In the genomic region with DNA sequence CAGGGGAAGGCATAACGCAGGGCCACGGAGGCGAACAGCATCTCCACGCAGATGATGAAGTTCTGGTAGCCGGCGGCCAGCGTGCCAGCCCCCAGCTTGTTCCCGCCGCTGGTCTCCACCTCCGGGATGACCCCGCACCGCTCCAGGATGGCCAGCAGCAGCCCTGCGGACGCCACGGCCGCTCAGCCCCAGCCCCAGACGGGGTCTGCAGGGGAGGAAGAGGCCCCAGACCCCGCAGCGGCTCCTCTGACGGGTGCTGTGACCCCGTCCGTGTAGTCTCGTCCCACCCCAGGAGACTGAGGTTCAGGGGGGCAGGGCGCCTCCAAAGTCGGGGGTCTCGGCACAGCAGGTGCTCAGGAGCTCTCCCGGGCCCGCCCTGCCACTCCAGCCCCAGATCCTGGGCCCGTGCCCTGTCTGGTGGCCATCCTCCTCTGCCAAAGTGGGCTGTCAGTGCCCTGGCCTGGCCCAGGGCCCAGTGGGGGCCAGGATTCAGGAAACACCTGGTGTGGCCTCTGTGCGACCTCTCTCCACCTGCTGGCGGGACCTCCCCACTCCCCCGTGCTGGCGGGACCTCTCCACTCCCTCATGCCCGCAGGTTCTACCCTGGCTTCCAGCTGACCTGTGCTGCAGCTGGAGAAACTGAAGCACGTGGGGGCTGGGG, we compare ENCODE assay signal across 14 cellular contexts. TPM values are rescaled to one million over a fixed set of nuclear protein-coding genes. Genes with fewer than 3 reads are reported as not detected.
DNase-seq lines count a peak whose midpoint lies in the region; ATAC-seq and TF ChIP-seq lines count a peak whose summit lies in the region.
"Had no signal": no experiment of that assay in that cellular context is flagged by ENCODE, and none has a peak within 500 bp of the region (broad histone marks: within the 10 kb centered on the region; RNA-seq: fewer than 3 reads in every experiment).

No MANE protein-coding gene starts in this region.

- no peaks in the 10 kb centered on the region for H3K9me3 ChIP-seq in right cardiac atrium (ENCODE audit: control insufficient read depth, low read length)

- peaks cover 92% of the 10 kb centered on the region for H3K36me3 Mint-ChIP-seq in Calu3 (ENCODE audit: insufficient read depth, unreplicated experiment)
- H3K36me3 Mint-ChIP-seq in activated B cell treated with CpG ODN at 0.5 μM for 24 hours (ENCODE audit: low read depth) = peaks cover 4% of the 10 kb centered on the region
- peaks cover 23% of the 10 kb centered on the region for H3K36me3 Mint-ChIP-seq in stimulated activated effector memory CD8-positive, alpha-beta T cell treated with anti-CD3 and anti-CD28 coated beads, Interleukin-12 subunit alpha, Interleukin-12 subunit beta, amount 100 ng/mL, for 72 hours
- H3K36me3 Mint-ChIP-seq in type B pancreatic cell = no peaks in the 10 kb centered on the region
- H3K36me3 Mint-ChIP-seq: CD4-positive, CD25-positive, alpha-beta regulatory T cell had no signal

- CTCF ChIA-PET in Calu3 (lab: Charles Lee) = no interaction called here
- CTCF ChIA-PET in activated B cell treated with CpG ODN at 0.5 μM for 24 hours (lab: Charles Lee) = no interaction called here

- BruUV-seq in Calu3 (replicated peaks; lab: Mats Ljungman, UMichigan) = no TSS peak

- TF ChIP-seq CTCF in Calu3 (IDR thresholded peaks at IDR 0.05; ENCODE audit: unreplicated experiment) (no peak), activated B cell treated with CpG ODN at 0.5 μM for 24 hours (IDR thresholded peaks at IDR 0.05) (no peak), type B pancreatic cell (conservative IDR thresholded peaks at IDR 0.05) (no peak)

- POLR2A ChIA-PET in activated B cell treated with CpG ODN at 0.5 μM for 24 hours (lab: Charles Lee) = no interaction called here

- ATAC-seq in right cardiac atrium = no peak
- ATAC-seq in Right ventricle myocardium inferior = no peak
- ATAC-seq in activated B cell treated with CpG ODN at 0.5 μM for 24 hours (ENCODE audit: low read depth) = peak; percentile 10
- ATAC-seq in stimulated activated effector memory CD8-positive, alpha-beta T cell treated with anti-CD3 and anti-CD28 coated beads, Interleukin-12 subunit alpha, Interleukin-12 subunit beta, amount 100 ng/mL, for 72 hours = no peak
- ATAC-seq in GM19328 (IDR thresholded peaks at IDR 0.05; ENCODE audit: unreplicated experiment) = no peak

- intact Hi-C loops in right cardiac atrium (cut with DNase I) = no loop called here
- intact Hi-C loops in Right ventricle myocardium inferior (cut with DNase I) = no loop called here
- intact Hi-C loops in Calu3 (cut with micrococcal nuclease; ENCODE audit: unreplicated experiment) = no loop called here
- intact Hi-C loops in activated B cell treated with CpG ODN at 0.5 μM for 24 hours (cut with micrococcal nuclease) = loop anchor here (5.0 kb wide), 1 partner anchor 46 kb away; a partner anchor contains a TSS

- H3K9me3 Mint-ChIP-seq in Calu3 (ENCODE audit: low read depth, unreplicated experiment) = no peaks in the 10 kb centered on the region
- no peaks in the 10 kb centered on the region for H3K9me3 Mint-ChIP-seq in activated B cell treated with CpG ODN at 0.5 μM for 24 hours
- no peaks in the 10 kb centered on the region for H3K9me3 Mint-ChIP-seq in stimulated activated effector memory CD8-positive, alpha-beta T cell treated with anti-CD3 and anti-CD28 coated beads, Interleukin-12 subunit alpha, Interleukin-12 subunit beta, amount 100 ng/mL, for 72 hours
- H3K9me3 Mint-ChIP-seq in type B pancreatic cell = no peaks in the 10 kb centered on the region
- H3K9me3 Mint-ChIP-seq: CD4-positive, CD25-positive, alpha-beta regulatory T cell had no signal

- peaks cover 23% of the 10 kb centered on the region for H3K4me1 Mint-ChIP-seq in Calu3 (ENCODE audit: low read depth, unreplicated experiment)
- peaks cover 3% of the 10 kb centered on the region for H3K4me1 Mint-ChIP-seq in activated B cell treated with CpG ODN at 0.5 μM for 24 hours
- H3K4me1 Mint-ChIP-seq in stimulated activated effector memory CD8-positive, alpha-beta T cell treated with anti-CD3 and anti-CD28 coated beads, Interleukin-12 subunit alpha, Interleukin-12 subunit beta, amount 100 ng/mL, for 72 hours = peaks cover 9% of the 10 kb centered on the region
- H3K4me1 Mint-ChIP-seq in type B pancreatic cell (ENCODE audit: unreplicated experiment) = no peaks in the 10 kb centered on the region

- no peak overlapping the region for H3K27ac ChIP-seq in right cardiac atrium (ENCODE audit: low read length)
- H3K27ac ChIP-seq: PC-9, SK-N-MC had no signal

- H3K4me3 Mint-ChIP-seq in Calu3 (ENCODE audit: low read depth, unreplicated experiment) (peak overlapping the region; percentile 3), activated B cell treated with CpG ODN at 0.5 μM for 24 hours (no peak overlapping the region), type B pancreatic cell (no peak overlapping the region)
- H3K4me3 Mint-ChIP-seq in stimulated activated effector memory CD8-positive, alpha-beta T cell treated with anti-CD3 and anti-CD28 coated beads, Interleukin-12 subunit alpha, Interleukin-12 subunit beta, amount 100 ng/mL, for 72 hours = no peak overlapping the region

- peak in 2 of 3 donors; percentile 25 to 43 for DNase-seq in right cardiac atrium
- DNase-seq in Right ventricle myocardium inferior (ENCODE audit: missing footprints) = no peak
- no peak for DNase-seq in Calu3
- DNase-seq in activated B cell treated with CpG ODN at 0.5 μM for 24 hours = no peak
- DNase-seq in stimulated activated effector memory CD8-positive, alpha-beta T cell treated with anti-CD3 and anti-CD28 coated beads, Interleukin-12 subunit alpha, Interleukin-12 subunit beta, amount 100 ng/mL, for 72 hours (ENCODE audit: low spot score in 2 of 2) = no peak
- DNase-seq in type B pancreatic cell (ENCODE audit: extremely low spot score, unreplicated experiment) = no peak
- DNase-seq in NOMO-1 (lab: John Stamatoyannopoulos, UW; ENCODE audit: unreplicated experiment in 2 of 2) = no peak
- DNase-seq: NCI-H1105, NCI-H1694 treated with DMSO at 0.1 percent for 48 hours, NCI-H69, PC-9 had no signal

- no peaks in the 10 kb centered on the region for H3K27me3 Mint-ChIP-seq in Calu3 (ENCODE audit: unreplicated experiment)
- no peaks in the 10 kb centered on the region for H3K27me3 Mint-ChIP-seq in activated B cell treated with CpG ODN at 0.5 μM for 24 hours
- H3K27me3 Mint-ChIP-seq in type B pancreatic cell = no peaks in the 10 kb centered on the region
- H3K27me3 Mint-ChIP-seq: CD4-positive, CD25-positive, alpha-beta regulatory T cell had no signal

- H3K27me3 ChIP-seq in right cardiac atrium (ENCODE audit: control insufficient read depth, insufficient read depth) = no peaks in the 10 kb centered on the region

- H3K27ac Mint-ChIP-seq in Calu3 (ENCODE audit: unreplicated experiment) = peak overlapping the region; percentile 45
- no peak overlapping the region for H3K27ac Mint-ChIP-seq in activated B cell treated with CpG ODN at 0.5 μM for 24 hours
- peak overlapping the region; percentile 66 for H3K27ac Mint-ChIP-seq in stimulated activated effector memory CD8-positive, alpha-beta T cell treated with anti-CD3 and anti-CD28 coated beads, Interleukin-12 subunit alpha, Interleukin-12 subunit beta, amount 100 ng/mL, for 72 hours
- H3K27ac Mint-ChIP-seq in type B pancreatic cell = no peak overlapping the region
- H3K27ac Mint-ChIP-seq: CD4-positive, CD25-positive, alpha-beta regulatory T cell had no signal

- no peaks in the 10 kb centered on the region for H3K4me1 ChIP-seq in right cardiac atrium (ENCODE audit: control insufficient read depth, insufficient read depth, low read length)

- no peak overlapping the region for H3K4me3 ChIP-seq in right cardiac atrium (ENCODE audit: low read length)
- H3K4me3 ChIP-seq: PC-9, SK-N-MC had no signal

- 78% methylated on average over 35 of the region's 35 CpGs for WGBS in right cardiac atrium

RNA-seq across cellular contexts. Expression of a gene that starts 8.1 kb away (rescaled TPM):
- total RNA-seq in right cardiac atrium (under 1 TPM in 3 of 4 donors, not detected in 1; 0.26 to 0.62 (median 0.49) TPM), Right ventricle myocardium inferior (0.32 TPM), Calu3 (2022) (61.9 and 75.8 TPM in 2 replicates), activated B cell treated with CpG ODN at 0.5 μM for 24 hours (not detected in 2 replicates), type B pancreatic cell (ENCODE audit: low replicate concordance) (6.6 and 7.6 TPM in 2 replicates)
- polyA plus RNA-seq in right cardiac atrium = 0.38 TPM
- total RNA-seq: CD4-positive, CD25-positive, alpha-beta regulatory T cell had no signal

RNA-seq across cellular contexts. Expression of a gene that starts 17.4 kb away (rescaled TPM):
- total RNA-seq in right cardiac atrium = 10 to 100 TPM; 43.6 to 69.3 (median 55.9) TPM
- polyA plus RNA-seq in right cardiac atrium = 73.8 TPM
- total RNA-seq in Right ventricle myocardium inferior = 50.8 TPM
- total RNA-seq in Calu3 (2022) = 105 and 113 TPM in 2 replicates
- 30.3 and 38.5 TPM in 2 replicates for total RNA-seq in activated B cell treated with CpG ODN at 0.5 μM for 24 hours
- 8.2 and 19.9 TPM in 2 replicates for total RNA-seq in type B pancreatic cell (ENCODE audit: low replicate concordance)

RNA-seq across cellular contexts. Expression of a gene that starts 21.9 kb away (rescaled TPM):
- total RNA-seq in right cardiac atrium = 10 to 100 TPM; 11.6 to 16.2 (median 13.9) TPM
- polyA plus RNA-seq in right cardiac atrium = 27.6 TPM
- total RNA-seq in Right ventricle myocardium inferior = 13.3 TPM
- total RNA-seq in Calu3 (2022) = 64.0 and 67.2 TPM in 2 replicates
- 29.5 and 30.5 TPM in 2 replicates for total RNA-seq in activated B cell treated with CpG ODN at 0.5 μM for 24 hours
- total RNA-seq in type B pancreatic cell (ENCODE audit: low replicate concordance) = 27.0 and 35.2 TPM in 2 replicates

RNA-seq across cellular contexts. Expression of a gene that starts 43.7 kb away (rescaled TPM):
- total RNA-seq in right cardiac atrium (10 to 100 TPM; 30.6 to 48.3 (median 46.3) TPM), Right ventricle myocardium inferior (25.8 TPM), Calu3 (2022) (177 and 192 TPM in 2 replicates), activated B cell treated with CpG ODN at 0.5 μM for 24 hours (97.6 and 110 TPM in 2 replicates), type B pancreatic cell (ENCODE audit: low replicate concordance) (112 and 134 TPM in 2 replicates)
- polyA plus RNA-seq in right cardiac atrium = 39.0 TPM

Comparison
In these comparisons a context has a peak if more than half of its experiments do, and no peak if none do; other contexts are left out.
1. DNase-seq: peak in right cardiac atrium (2 of 3); none in Right ventricle myocardium inferior (single experiment), Calu3 (single experiment), activated B cell treated with CpG ODN at 0.5 μM for 24 hours (single experiment), stimulated activated effector memory CD8-positive, alpha-beta T cell treated with anti-CD3 and anti-CD28 coated beads, Interleukin-12 subunit alpha, Interleukin-12 subunit beta, amount 100 ng/mL, for 72 hours (0 of 2), type B pancreatic cell (single experiment) and NOMO-1 (0 of 2).
2. H3K27ac Mint-ChIP-seq: peak in Calu3 (single experiment) and stimulated activated effector memory CD8-positive, alpha-beta T cell treated with anti-CD3 and anti-CD28 coated beads, Interleukin-12 subunit alpha, Interleukin-12 subunit beta, amount 100 ng/mL, for 72 hours (single experiment); none in activated B cell treated with CpG ODN at 0.5 μM for 24 hours (single experiment) and type B pancreatic cell (single experiment).